ENCODE assay signal across 17 cellular contexts in genomic region chr5:89324990-89325389, GRCh38.
"Had no signal": no experiment of that assay in that cellular context is flagged by ENCODE, and none has a peak within 500 bp of the region (broad histone marks: within the 10 kb centered on the region; RNA-seq: fewer than 3 reads in every experiment).

No MANE protein-coding gene starts in this region.

- H3K9me3 Mint-ChIP-seq: endodermal cell had no signal

- ATAC-seq: activated CD4-positive, CD25-positive, alpha-beta regulatory T cell treated with anti-CD3 and anti-CD28 coated beads, Interleukin-2, amount 50 U/mL, for 24 hours; gastroesophageal sphincter; heart right ventricle; left cardiac atrium; lower lobe of right lung had no signal

- H3K36me3 ChIP-seq: gastroesophageal sphincter, heart right ventricle, lower lobe of right lung, transverse colon, vagina had no signal

- H3K4me3 Mint-ChIP-seq: endodermal cell had no signal

- H3K9me3 ChIP-seq: gastroesophageal sphincter, heart right ventricle, lower lobe of right lung, transverse colon, vagina had no signal

- H3K4me3 ChIP-seq: dorsolateral prefrontal cortex, gastroesophageal sphincter, heart right ventricle, lower lobe of right lung, transverse colon, vagina had no signal

- H3K27me3 ChIP-seq: dorsolateral prefrontal cortex, gastroesophageal sphincter, heart right ventricle, transverse colon, vagina had no signal

- DNase-seq: activated naive CD4-positive, alpha-beta T cell treated with anti-CD3 and anti-CD28 coated beads, Interleukin-2, amount 50 U/mL, for 16 hours; activated T-cell treated with anti-CD3 and anti-CD28 coated beads, Interleukin-2, amount 50 U/mL, for 1 hour; dorsolateral prefrontal cortex; endodermal cell; heart right ventricle; left cardiac atrium; lower lobe of right lung; posterior cingulate gyrus; stimulated activated CD4-positive, alpha-beta T cell treated with anti-CD3 and anti-CD28 coated beads, Interleukin-4, amount 100 ng/mL, for 24 hours; stimulated activated naive CD4-positive, alpha-beta T cell treated with Interleukin-2 at 50 U/mL for 16 hours; substantia nigra; T-helper 2 cell; transverse colon had no signal

- H3K4me1 ChIP-seq: gastroesophageal sphincter, lower lobe of right lung, vagina had no signal

- H3K27ac ChIP-seq: dorsolateral prefrontal cortex, gastroesophageal sphincter, heart right ventricle, lower lobe of right lung, transverse colon, vagina had no signal

- H3K27ac Mint-ChIP-seq: activated T-helper 2 cell treated with anti-CD3 and anti-CD28 coated beads, Interferon-gamma antibody, Interleukin-2, Interleukin-4, amounts not matched to agents 10 μg/mL and 5 μg/mL and 100 μg/mL, durations not matched to agents 14 hours and 24 hours and 36 hours; endodermal cell had no signal

- H3K4me1 Mint-ChIP-seq: endodermal cell had no signal
